8 cellular contexts compared by ENCODE assay signal in the genomic region with DNA sequence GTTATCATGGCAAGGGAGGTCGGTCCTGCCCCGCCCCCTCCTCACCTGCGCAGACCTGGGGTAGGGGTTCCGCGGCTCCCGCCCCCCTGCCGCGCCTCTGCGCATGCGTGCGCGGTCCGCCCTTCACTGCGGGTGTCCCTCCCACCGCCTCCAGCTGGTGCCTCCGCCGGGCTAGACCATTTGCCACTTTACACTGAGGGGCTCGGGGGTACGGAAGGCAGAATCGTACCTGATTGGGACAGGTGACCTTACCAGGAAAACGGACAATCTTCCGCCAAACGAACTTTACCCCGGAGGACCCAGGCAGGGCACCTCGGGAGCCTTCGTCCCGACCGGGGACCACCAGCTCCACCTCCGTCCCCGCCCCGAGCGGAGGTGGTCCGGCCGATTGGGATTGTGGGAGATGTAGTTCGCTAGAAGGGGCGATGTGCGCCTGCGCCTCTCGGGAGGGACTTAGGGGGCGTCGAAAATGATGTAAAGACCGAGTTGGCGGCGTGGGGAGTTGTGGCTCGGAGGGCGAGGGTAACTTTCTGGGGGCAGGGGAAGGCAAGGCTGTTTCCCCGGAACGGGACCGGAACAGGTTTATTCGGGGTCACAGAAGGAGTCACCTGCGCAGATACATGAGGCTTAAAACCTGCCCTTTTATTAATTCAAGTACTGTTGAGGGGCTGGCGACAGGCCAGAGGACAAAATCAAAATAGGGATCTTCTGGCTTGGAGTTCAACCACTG. TPM values are rescaled to one million over a fixed set of nuclear protein-coding genes. Genes with fewer than 3 reads are reported as not detected.
DNase-seq lines count a peak whose midpoint lies in the region; ATAC-seq and TF ChIP-seq lines count a peak whose summit lies in the region.

A gene with protein sequence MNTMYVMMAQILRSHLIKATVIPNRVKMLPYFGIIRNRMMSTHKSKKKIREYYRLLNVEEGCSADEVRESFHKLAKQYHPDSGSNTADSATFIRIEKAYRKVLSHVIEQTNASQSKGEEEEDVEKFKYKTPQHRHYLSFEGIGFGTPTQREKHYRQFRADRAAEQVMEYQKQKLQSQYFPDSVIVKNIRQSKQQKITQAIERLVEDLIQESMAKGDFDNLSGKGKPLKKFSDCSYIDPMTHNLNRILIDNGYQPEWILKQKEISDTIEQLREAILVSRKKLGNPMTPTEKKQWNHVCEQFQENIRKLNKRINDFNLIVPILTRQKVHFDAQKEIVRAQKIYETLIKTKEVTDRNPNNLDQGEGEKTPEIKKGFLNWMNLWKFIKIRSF (minus strand): TSS at position 344 of the 730 bp plus-strand sequence. CDS start 2,323 bp downstream, outside the sequence.

- peak in 1 of 6 experiments; percentile 9 for TF ChIP-seq CTCF in esophagus squamous epithelium (IDR thresholded peaks at IDR 0.05)

- peak within 1 kb of the TSS; percentile 76 for H3K4me3 ChIP-seq in Jurkat, Clone E6-1 (ENCODE audit: low read length)
- peak within 1 kb of the TSS; percentile 62 to 77 (median 74) for H3K4me3 ChIP-seq in esophagus squamous epithelium

- peak within 1 kb of the TSS; percentile 78 to 90 (median 86) for H3K27ac ChIP-seq in esophagus squamous epithelium

- WGBS in esophagus squamous epithelium, 2 donors, result 0 to 2% methylated on average over 12 to 26 of the region's 52 CpGs

- H3K4me1 ChIP-seq in esophagus squamous epithelium, result peaks cover 0 to 18% (median 7%) of the 10 kb centered on the region in 3 donors

- no peaks in the 10 kb centered on the region for H3K27me3 ChIP-seq in esophagus squamous epithelium

- H3K4me3 Mint-ChIP-seq in activated T-cell treated with anti-CD3 and anti-CD28 coated beads, Interleukin-2, amount 50 U/mL, for 72 hours, result peak within 1 kb of the TSS; percentile 87

- H3K4me1 Mint-ChIP-seq in activated T-cell treated with anti-CD3 and anti-CD28 coated beads, Interleukin-2, amount 50 U/mL, for 72 hours (ENCODE audit: low read depth), result peaks cover 18% of the 10 kb centered on the region

- peak; percentile 90 for ATAC-seq in GM21717 (IDR thresholded peaks at IDR 0.05; ENCODE audit: unreplicated experiment)
- peak; percentile 97 to 98 for ATAC-seq in activated T-cell treated with anti-CD3 and anti-CD28 coated beads, Interleukin-2, amount 50 U/mL, for 72 hours (replicated peaks in 1 of 2)

- DNase-seq in DMS53 treated with DMSO at 0.1 percent for 48 hours (lab: John Stamatoyannopoulos, UW; ENCODE audit: unreplicated experiment) (peak; percentile 64), esophagus squamous epithelium (lab: John Stamatoyannopoulos, UW) (peak; percentile 44), myocyte (ENCODE audit: low read depth) (peak; percentile 96)
- DNase-seq in Jurkat, Clone E6-1 (ENCODE audit: low read depth, low spot score), result peak; percentile 93
- peak; percentile 95 for DNase-seq in activated T-cell treated with anti-CD3 and anti-CD28 coated beads, Interleukin-2, amount 50 U/mL, for 72 hours
- DNase-seq in stimulated activated CD8-positive, alpha-beta memory T cell treated with anti-CD3 and anti-CD28 coated beads, Interleukin-7, amount 100 ng/mL, for 48 hours (ENCODE audit: extremely low read depth in 1 of 2, low read depth in 1 of 2), result peak; percentile 84 to 92

- TF ChIP-seq POLR2A in esophagus squamous epithelium (IDR thresholded peaks at IDR 0.05), result peak in 2 of 4 donors; percentile 24 to 46

- no peaks in the 10 kb centered on the region for H3K9me3 ChIP-seq in esophagus squamous epithelium

- no peaks in the 10 kb centered on the region for H3K36me3 ChIP-seq in esophagus squamous epithelium

- H3K27me3 Mint-ChIP-seq in activated T-cell treated with anti-CD3 and anti-CD28 coated beads, Interleukin-2, amount 50 U/mL, for 72 hours (ENCODE audit: low read depth), result no peaks in the 10 kb centered on the region

- intact Hi-C loops in esophagus squamous epithelium (cut with DNase I), result no loop called here

- H3K9me3 Mint-ChIP-seq in activated T-cell treated with anti-CD3 and anti-CD28 coated beads, Interleukin-2, amount 50 U/mL, for 72 hours, result no peaks in the 10 kb centered on the region

- peak within 1 kb of the TSS; percentile 91 for H3K27ac Mint-ChIP-seq in activated T-cell treated with anti-CD3 and anti-CD28 coated beads, Interleukin-2, amount 50 U/mL, for 72 hours

- H3K36me3 Mint-ChIP-seq in activated T-cell treated with anti-CD3 and anti-CD28 coated beads, Interleukin-2, amount 50 U/mL, for 72 hours (ENCODE audit: insufficient read depth in 2 of 2), result no peaks in the 10 kb centered on the region

TF ChIP-seq in PFSK-1, 5 proteins besides CTCF, POLR2A, EP300 and RAD21:
- TF ChIP-seq FOXP2 (optimal IDR thresholded peaks at IDR 0.05; ENCODE audit: borderline replicate concordance, extremely low read depth, extremely low read length, insufficient read depth) (peak; percentile 37), SIN3A (IDR thresholded peaks at IDR 0.05; ENCODE audit: borderline replicate concordance, insufficient read depth, low read length) (no peak), POLR2AphosphoS5 (IDR thresholded peaks at IDR 0.05; ENCODE audit: low read depth, low read length) (peak; percentile 86), TAF1 (IDR thresholded peaks at IDR 0.05; ENCODE audit: borderline replicate concordance, insufficient read depth, low read length) (0 out of 2 replicates have a peak, but pooled peaks have one; percentile 39)
- TF ChIP-seq, protein P1, sequence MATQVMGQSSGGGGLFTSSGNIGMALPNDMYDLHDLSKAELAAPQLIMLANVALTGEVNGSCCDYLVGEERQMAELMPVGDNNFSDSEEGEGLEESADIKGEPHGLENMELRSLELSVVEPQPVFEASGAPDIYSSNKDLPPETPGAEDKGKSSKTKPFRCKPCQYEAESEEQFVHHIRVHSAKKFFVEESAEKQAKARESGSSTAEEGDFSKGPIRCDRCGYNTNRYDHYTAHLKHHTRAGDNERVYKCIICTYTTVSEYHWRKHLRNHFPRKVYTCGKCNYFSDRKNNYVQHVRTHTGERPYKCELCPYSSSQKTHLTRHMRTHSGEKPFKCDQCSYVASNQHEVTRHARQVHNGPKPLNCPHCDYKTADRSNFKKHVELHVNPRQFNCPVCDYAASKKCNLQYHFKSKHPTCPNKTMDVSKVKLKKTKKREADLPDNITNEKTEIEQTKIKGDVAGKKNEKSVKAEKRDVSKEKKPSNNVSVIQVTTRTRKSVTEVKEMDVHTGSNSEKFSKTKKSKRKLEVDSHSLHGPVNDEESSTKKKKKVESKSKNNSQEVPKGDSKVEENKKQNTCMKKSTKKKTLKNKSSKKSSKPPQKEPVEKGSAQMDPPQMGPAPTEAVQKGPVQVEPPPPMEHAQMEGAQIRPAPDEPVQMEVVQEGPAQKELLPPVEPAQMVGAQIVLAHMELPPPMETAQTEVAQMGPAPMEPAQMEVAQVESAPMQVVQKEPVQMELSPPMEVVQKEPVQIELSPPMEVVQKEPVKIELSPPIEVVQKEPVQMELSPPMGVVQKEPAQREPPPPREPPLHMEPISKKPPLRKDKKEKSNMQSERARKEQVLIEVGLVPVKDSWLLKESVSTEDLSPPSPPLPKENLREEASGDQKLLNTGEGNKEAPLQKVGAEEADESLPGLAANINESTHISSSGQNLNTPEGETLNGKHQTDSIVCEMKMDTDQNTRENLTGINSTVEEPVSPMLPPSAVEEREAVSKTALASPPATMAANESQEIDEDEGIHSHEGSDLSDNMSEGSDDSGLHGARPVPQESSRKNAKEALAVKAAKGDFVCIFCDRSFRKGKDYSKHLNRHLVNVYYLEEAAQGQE (IDR thresholded peaks at IDR 0.05; ENCODE audit: insufficient read depth in 1 of 2, low read depth in 2 of 2, low read length in 2 of 2), result no peak

RNA-seq across cellular contexts. Expression of the gene that starts here (rescaled TPM):
- 1.5 TPM for polyA plus RNA-seq in Jurkat, Clone E6-1 (2012; ENCODE audit: insufficient read depth, insufficient read length)
- polyA plus RNA-seq in PFSK-1 (2012; ENCODE audit: insufficient read length, low read depth), result 0.89 TPM
- under 1 TPM; 0.55 to 1.00 TPM for total RNA-seq in activated T-cell treated with anti-CD3 and anti-CD28 coated beads, Interleukin-2, amount 50 U/mL, for 72 hours
- total RNA-seq in esophagus squamous epithelium (1 to 10 TPM in 3 of 4 donors, under 1 TPM in 1; 0.57 to 1.9 (median 1.6) TPM), myocyte (3.3 and 3.5 TPM in 2 replicates)
- 1.6 TPM for polyA plus RNA-seq in myocyte (2012)

Comparison
In these comparisons a context has a peak if more than half of its experiments do, and no peak if none do; other contexts are left out.
1. Peak in every context shown above with its lines: DNase-seq, ATAC-seq, H3K4me3 ChIP-seq and H3K27ac ChIP-seq.
2. Peak in DNase-seq and ATAC-seq in activated T-cell treated with anti-CD3 and anti-CD28 coated beads, Interleukin-2, amount 50 U/mL, for 72 hours; RNA of the gene not detected or under 1 TPM.
3. DNase-seq: peak in every context shown above with its lines; median percentile 96 in myocyte; 95 in activated T-cell treated with anti-CD3 and anti-CD28 coated beads, Interleukin-2, amount 50 U/mL, for 72 hours; 93 in Jurkat, Clone E6-1; 88 in stimulated activated CD8-positive, alpha-beta memory T cell treated with anti-CD3 and anti-CD28 coated beads, Interleukin-7, amount 100 ng/mL, for 48 hours; 64 in DMS53 treated with DMSO at 0.1 percent for 48 hours; 44 in esophagus squamous epithelium.